26 cellular contexts compared by ENCODE assay signal in genomic region chr2:63898839-63899238, GRCh38. TPM values are rescaled to one million over a fixed set of nuclear protein-coding genes. Genes with fewer than 3 reads are reported as not detected.
A peak's percentile ranks its signal among the peaks of the same experiment; 100 is the strongest.
DNase-seq lines count a peak whose midpoint lies in the region; ATAC-seq, FAIRE-seq and TF ChIP-seq lines count a peak whose summit lies in the region.
"Had no signal": no experiment of that assay in that cellular context is flagged by ENCODE, and none has a peak within 500 bp of the region (broad histone marks: within the 10 kb centered on the region; RNA-seq: fewer than 3 reads in every experiment).

No MANE protein-coding gene starts in this region.

- peak overlapping the region; percentile 28 for H3K27ac Mint-ChIP-seq in activated T-cell treated with anti-CD3 and anti-CD28 coated beads, Interleukin-2, amount 50 U/mL, for 72 hours
- peak overlapping the region; percentile 57; the same call in 1 of the 2 replicates for H3K27ac Mint-ChIP-seq in WTC11
- peak overlapping the region; percentile 11 for H3K27ac Mint-ChIP-seq in stimulated activated effector memory CD8-positive, alpha-beta T cell treated with anti-CD3 and anti-CD28 coated beads, Interleukin-12 subunit alpha, Interleukin-12 subunit beta, amount 100 ng/mL, for 72 hours
- H3K27ac Mint-ChIP-seq: B cell had no signal

- no peaks in the 10 kb centered on the region for H3K4me1 ChIP-seq in GM23248 (ENCODE audit: insufficient read depth)
- H3K4me1 ChIP-seq: SJSA1 had no signal

- H3K27me3 ChIP-seq in GM23248 (replicated peaks; ENCODE audit: insufficient read depth) = no peaks in the 10 kb centered on the region
- H3K27me3 ChIP-seq: SJSA1 had no signal

- peaks cover 43% of the 10 kb centered on the region for H3F3A ChIP-seq in GM23248 (ENCODE audit: insufficient read depth)

- peaks cover 26% of the 10 kb centered on the region for H3K4me1 Mint-ChIP-seq in activated T-cell treated with anti-CD3 and anti-CD28 coated beads, Interleukin-2, amount 50 U/mL, for 72 hours (ENCODE audit: low read depth)
- H3K4me1 Mint-ChIP-seq in WTC11 = no peaks in the 10 kb centered on the region; the same call in 1 of the 2 replicates
- peaks cover 6% of the 10 kb centered on the region for H3K4me1 Mint-ChIP-seq in stimulated activated effector memory CD8-positive, alpha-beta T cell treated with anti-CD3 and anti-CD28 coated beads, Interleukin-12 subunit alpha, Interleukin-12 subunit beta, amount 100 ng/mL, for 72 hours

- H2AFZ ChIP-seq in GM23248 = no peak overlapping the region
- H2AFZ ChIP-seq: PC-9 had no signal

- H3K27me3 Mint-ChIP-seq in activated T-cell treated with anti-CD3 and anti-CD28 coated beads, Interleukin-2, amount 50 U/mL, for 72 hours (ENCODE audit: low read depth) = no peaks in the 10 kb centered on the region
- H3K27me3 Mint-ChIP-seq in WTC11 (ENCODE audit: low read depth) = no peaks in the 10 kb centered on the region
- H3K27me3 Mint-ChIP-seq: B cell; CD8-positive, alpha-beta memory T cell had no signal

- H3K27ac ChIP-seq in GM23248 = no peak overlapping the region
- H3K27ac ChIP-seq: C4-2B, PC-9, SJSA1 had no signal

- no peaks in the 10 kb centered on the region for H3K9me3 ChIP-seq in GM23248 (ENCODE audit: low read depth)

- H3K4me2 ChIP-seq in GM23248 (ENCODE audit: unreplicated experiment) = no peak overlapping the region
- H3K4me2 ChIP-seq: PC-9 had no signal

- FAIRE-seq in D721Med (lab: Jason Lieb, UNC) = peak; percentile 35
- FAIRE-seq: A204.1, GM12891 had no signal

- POLR2A ChIA-PET in WTC11 (lab: Charles Lee) = no interaction called here

- no peak for ATAC-seq in activated T-cell treated with anti-CD3 and anti-CD28 coated beads, Interleukin-2, amount 50 U/mL, for 72 hours (replicated peaks in 1 of 2)
- ATAC-seq in WTC11 (no peak), HG03521 (IDR thresholded peaks at IDR 0.05; ENCODE audit: unreplicated experiment) (no peak)
- ATAC-seq in stimulated activated effector memory CD8-positive, alpha-beta T cell treated with anti-CD3 and anti-CD28 coated beads, Interleukin-12 subunit alpha, Interleukin-12 subunit beta, amount 100 ng/mL, for 72 hours = no peak
- ATAC-seq: Right ventricle myocardium inferior had no signal

- no peak overlapping the region for H3K4me3 ChIP-seq in GM23248
- H3K4me3 ChIP-seq: PC-9, SJSA1 had no signal

- H3K9ac ChIP-seq in GM23248 = no peak overlapping the region

- TF ChIP-seq CTCF in D721Med (IDR thresholded peaks at IDR 0.05; ENCODE audit: insufficient read depth, missing control alignments) (no peak), WTC11 (IDR thresholded peaks at IDR 0.05) (no peak)

- H3K4me3 Mint-ChIP-seq in activated T-cell treated with anti-CD3 and anti-CD28 coated beads, Interleukin-2, amount 50 U/mL, for 72 hours = no peak overlapping the region
- H3K4me3 Mint-ChIP-seq in WTC11 = no peak overlapping the region
- H3K4me3 Mint-ChIP-seq in stimulated activated effector memory CD8-positive, alpha-beta T cell treated with anti-CD3 and anti-CD28 coated beads, Interleukin-12 subunit alpha, Interleukin-12 subunit beta, amount 100 ng/mL, for 72 hours = no peak overlapping the region
- H3K4me3 Mint-ChIP-seq: B cell; CD8-positive, alpha-beta memory T cell had no signal

- H3K36me3 Mint-ChIP-seq in activated T-cell treated with anti-CD3 and anti-CD28 coated beads, Interleukin-2, amount 50 U/mL, for 72 hours (ENCODE audit: insufficient read depth in 2 of 2) = peaks cover 13 to 33% of the 10 kb centered on the region in 2 donors
- H3K36me3 Mint-ChIP-seq in WTC11 = peaks cover 40% of the 10 kb centered on the region
- H3K36me3 Mint-ChIP-seq in stimulated activated effector memory CD8-positive, alpha-beta T cell treated with anti-CD3 and anti-CD28 coated beads, Interleukin-12 subunit alpha, Interleukin-12 subunit beta, amount 100 ng/mL, for 72 hours = peaks cover 85% of the 10 kb centered on the region

- no peak for DNase-seq in activated T-cell treated with anti-CD3 and anti-CD28 coated beads, Interleukin-2, amount 50 U/mL, for 72 hours
- no peak for DNase-seq in activated T-cell treated with anti-CD3 and anti-CD28 coated beads, Interleukin-2, amount 50 U/mL, for 1 hour
- DNase-seq in D721Med (ENCODE audit: insufficient read length, low spot score) (no peak), WTC11 (ENCODE audit: low spot score) (no peak), GM23248 (no peak)
- DNase-seq in stimulated activated effector memory CD8-positive, alpha-beta T cell treated with anti-CD3 and anti-CD28 coated beads, Interleukin-12 subunit alpha, Interleukin-12 subunit beta, amount 100 ng/mL, for 72 hours (ENCODE audit: low spot score in 2 of 2) = no peak
- DNase-seq: CD8-positive, alpha-beta memory T cell; DMS79 treated with DMSO at 0.1 percent for 48 hours; GF-D8; KBM-7; MV-4-11; NCI-H1105; NCI-H1436 treated with DMSO at 0.1 percent for 48 hours; NCI-H187 treated with DMSO at 0.1 percent for 48 hours; NCI-H2107; NCI-H524; NCI-H748 treated with DMSO at 0.1 percent for 48 hours; NK-92 treated with Interleukin-12 subunit alpha and Interleukin-12 subunit beta, amount 100 ng/mL, for 24 hours; PC-9 had no signal

- peaks cover 60% of the 10 kb centered on the region for H3K36me3 ChIP-seq in GM23248 (ENCODE audit: low read depth)

- CTCF ChIA-PET in WTC11 (lab: Charles Lee) = no interaction called here

- 0 out of 2 replicates have a peak, but pooled peaks cover 6% of the 10 kb centered on the region for H3K79me2 ChIP-seq in GM23248 (ENCODE audit: insufficient read depth)

- no peaks in the 10 kb centered on the region for H4K20me1 ChIP-seq in GM23248 (ENCODE audit: insufficient read depth)

- 97 to 98% methylated on average over 5 of the region's 5 CpGs for WGBS in GM23248 (ENCODE audit: low coverage in 1 of 2, low lambda C conversion rate in 2 of 2, missing lambda C conversion rate in 2 of 2), 2 experiments

- no peaks in the 10 kb centered on the region for H3K9me2 ChIP-seq in GM23248 (ENCODE audit: insufficient read depth)

- H3K9me3 Mint-ChIP-seq in activated T-cell treated with anti-CD3 and anti-CD28 coated beads, Interleukin-2, amount 50 U/mL, for 72 hours = peaks cover 3 to 6% of the 10 kb centered on the region in 2 donors
- peaks cover 25% of the 10 kb centered on the region for H3K9me3 Mint-ChIP-seq in WTC11
- H3K9me3 Mint-ChIP-seq in stimulated activated effector memory CD8-positive, alpha-beta T cell treated with anti-CD3 and anti-CD28 coated beads, Interleukin-12 subunit alpha, Interleukin-12 subunit beta, amount 100 ng/mL, for 72 hours = no peaks in the 10 kb centered on the region

- in situ Hi-C loops in GM23248 (cut with MboI) = no loop called here

TF ChIP-seq in WTC11, 78 proteins besides CTCF, POLR2A, EP300 and RAD21:
- TF ChIP-seq ZNF396 (CRISPR knock-in tag; IDR thresholded peaks at IDR 0.05; ENCODE audit: borderline replicate concordance) (no peak), IRF1 (CRISPR knock-in tag; IDR thresholded peaks at IDR 0.05) (no peak), PRDM15 (CRISPR knock-in tag; IDR thresholded peaks at IDR 0.05) (no peak), TEAD4 (CRISPR knock-in tag; IDR thresholded peaks at IDR 0.05) (no peak), NR2C2 (CRISPR knock-in tag; IDR thresholded peaks at IDR 0.05) (no peak)
- TF ChIP-seq, protein P1, sequence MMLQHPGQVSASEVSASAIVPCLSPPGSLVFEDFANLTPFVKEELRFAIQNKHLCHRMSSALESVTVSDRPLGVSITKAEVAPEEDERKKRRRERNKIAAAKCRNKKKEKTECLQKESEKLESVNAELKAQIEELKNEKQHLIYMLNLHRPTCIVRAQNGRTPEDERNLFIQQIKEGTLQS (CRISPR knock-in tag; conservative IDR thresholded peaks at IDR 0.05) = no peak

RNA-seq across cellular contexts. Expression of gene UGP2, which starts 57.1 kb away (rescaled TPM):
- 10 to 100 TPM; 89.7 to 93.2 TPM for total RNA-seq in activated T-cell treated with anti-CD3 and anti-CD28 coated beads, Interleukin-2, amount 50 U/mL, for 72 hours
- total RNA-seq in WTC11 (2021) = 543 to 626 TPM (median 606 TPM) in 3 replicates
- total RNA-seq in GM23248 (2014; rRNA removed; shearing (Covaris generic)) = 151 and 168 TPM in 2 replicates
- 180 TPM in 2 replicates for polyA plus RNA-seq in GM23248 (2016; fragmentation: Nextera tagmentation; extraction: Ambion mirVana)
